ENCODE assay signal across 13 cellular contexts in the genomic region with DNA sequence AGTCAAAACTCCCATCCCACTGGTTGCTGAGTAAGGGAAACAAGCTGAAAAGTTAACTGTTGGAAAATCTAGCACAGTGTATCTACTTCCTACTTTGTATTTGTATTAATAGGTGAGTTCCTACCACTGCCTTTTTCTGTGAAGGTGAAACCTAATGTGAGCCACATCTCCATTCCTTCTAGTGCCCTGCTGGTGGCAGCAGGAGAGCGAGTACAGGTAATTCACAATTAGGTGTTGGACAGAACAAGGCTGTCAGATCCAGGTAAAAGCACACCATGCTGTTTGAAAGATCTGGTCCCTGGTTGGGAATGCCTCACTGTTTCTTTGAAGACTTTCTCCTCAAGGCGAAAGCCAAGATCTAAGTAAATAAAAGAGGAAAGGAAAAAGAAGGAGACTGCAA.
A peak's percentile ranks its signal among the peaks of the same experiment; 100 is the strongest.
DNase-seq lines count a peak whose midpoint lies in the region; ATAC-seq and TF ChIP-seq lines count a peak whose summit lies in the region.
"Had no signal": no experiment of that assay in that cellular context is flagged by ENCODE, and none has a peak within 500 bp of the region (broad histone marks: within the 10 kb centered on the region; RNA-seq: fewer than 3 reads in every experiment).

No MANE protein-coding gene starts in this region.

- no peak overlapping the region for H4K91ac ChIP-seq in H9 (ENCODE audit: insufficient read length, low read depth, low read length)

- H2BK120ac ChIP-seq in H9 (ENCODE audit: low read depth, low read length, poor library complexity, severe bottlenecking): no peak overlapping the region

- H2BK12ac ChIP-seq in H9 (ENCODE audit: insufficient read length, low read depth, low read length): no peak overlapping the region

- H3K9me3 ChIP-seq in Caco-2: no peaks in the 10 kb centered on the region
- H3K9me3 ChIP-seq in H9 (ENCODE audit: control insufficient read depth, low read depth, low read length): no peaks in the 10 kb centered on the region
- H3K9me3 ChIP-seq: SJCRH30 had no signal

- no peaks in the 10 kb centered on the region for H3K79me1 ChIP-seq in H9 (ENCODE audit: insufficient read depth, low read depth, low read length, poor library complexity, severe bottlenecking)

- TF ChIP-seq CTCF in Caco-2 (IDR thresholded peaks at IDR 0.05; ENCODE audit: insufficient read depth in 1 of 2, low read depth in 1 of 2, low read length in 1 of 2, severe bottlenecking in 1 of 2, unreplicated experiment in 1 of 2): peak; percentile 27 to 54
- peak; percentile 59 for TF ChIP-seq CTCF in H9 (conservative IDR thresholded peaks at IDR 0.05)

- WGBS in H9 (ENCODE audit: extremely low coverage, insufficient read length, low lambda C conversion rate): no CpG with 5 or more reads among the region's 2 CpGs

- no peaks in the 10 kb centered on the region for H3K23me2 ChIP-seq in H9 (ENCODE audit: insufficient read length, low read depth, low read length, poor library complexity, severe bottlenecking)

- no peaks in the 10 kb centered on the region for H4K20me1 ChIP-seq in H9 (ENCODE audit: control insufficient read depth, insufficient read depth, insufficient read length)

- H3K27me3 Mint-ChIP-seq in Caco-2 (ENCODE audit: insufficient read depth, unreplicated experiment): peaks cover 12% of the 10 kb centered on the region
- H3K27me3 Mint-ChIP-seq in H9 (ENCODE audit: low read depth): no peaks in the 10 kb centered on the region
- H3K27me3 Mint-ChIP-seq in stimulated activated memory B cell treated with anti-CD40 and anti-IgM and Interleukin-4, amounts not matched to agents 10 μg/mL and 1 μg/mL and 100 μg/mL, for 72 hours: no peaks in the 10 kb centered on the region
- H3K27me3 Mint-ChIP-seq: IgD-negative memory B cell had no signal

- POLR2A ChIA-PET in Caco-2 (lab: Charles Lee): no interaction called here

- H3K9ac ChIP-seq in H9 (ENCODE audit: extremely low read depth, insufficient read length, low read length): no peak overlapping the region

- H3K79me2 ChIP-seq in H9 (ENCODE audit: insufficient read depth, low read length): no peaks in the 10 kb centered on the region

- no peak overlapping the region for H2AFZ ChIP-seq in H9 (ENCODE audit: low read length)

- H2BK15ac ChIP-seq in H9 (ENCODE audit: low read depth, low read length): no peak overlapping the region

- H3K4ac ChIP-seq in H9 (ENCODE audit: low read depth, low read length): no peak overlapping the region

- H3K27ac ChIP-seq in H9 (ENCODE audit: insufficient read length, low read depth, low read length): no peak overlapping the region
- H3K27ac ChIP-seq: SJCRH30 had no signal

- intact Hi-C loops in Caco-2 (cut with micrococcal nuclease; ENCODE audit: unreplicated experiment): loop anchor here (1.0 to 5.0 kb wide), 3 partner anchors 298 to 462 kb away; no protein-coding TSS in a partner anchor

- H3K4me1 ChIP-seq in Caco-2 (no peaks in the 10 kb centered on the region), H9 (ENCODE audit: insufficient read depth, low read length) (no peaks in the 10 kb centered on the region)
- H3K4me1 ChIP-seq: SJCRH30 had no signal

- H3K27me3 ChIP-seq in Caco-2 (replicated peaks; ENCODE audit: control insufficient read depth, insufficient read depth, low read length): no peaks in the 10 kb centered on the region
- no peaks in the 10 kb centered on the region for H3K27me3 ChIP-seq in H9 (ENCODE audit: insufficient read depth, low read length)
- H3K27me3 ChIP-seq: SJCRH30 had no signal

- no peak overlapping the region for H3K56ac ChIP-seq in H9 (ENCODE audit: insufficient read length, low read depth, low read length)

- no peak overlapping the region for H3K18ac ChIP-seq in H9 (ENCODE audit: insufficient read length, low read depth, low read length)

- H3K4me3 Mint-ChIP-seq in Caco-2 (ENCODE audit: unreplicated experiment) (no peak overlapping the region), H9 (no peak overlapping the region)
- no peak overlapping the region for H3K4me3 Mint-ChIP-seq in stimulated activated memory B cell treated with anti-CD40 and anti-IgM and Interleukin-4, amounts not matched to agents 10 μg/mL and 1 μg/mL and 100 μg/mL, for 72 hours
- H3K4me3 Mint-ChIP-seq: IgD-negative memory B cell had no signal

- no peak overlapping the region for H2AK5ac ChIP-seq in H9 (ENCODE audit: insufficient read length, low read length)

- no peaks in the 10 kb centered on the region for H3K36me3 Mint-ChIP-seq in Caco-2 (ENCODE audit: insufficient read depth, unreplicated experiment)
- H3K36me3 Mint-ChIP-seq in H9 (ENCODE audit: insufficient read depth in 1 of 3, low read depth in 3 of 3): no peaks in the 10 kb centered on the region
- H3K36me3 Mint-ChIP-seq in stimulated activated memory B cell treated with anti-CD40 and anti-IgM and Interleukin-4, amounts not matched to agents 10 μg/mL and 1 μg/mL and 100 μg/mL, for 72 hours: no peaks in the 10 kb centered on the region
- H3K36me3 Mint-ChIP-seq: IgD-negative memory B cell had no signal

- no peak overlapping the region for H4K5ac ChIP-seq in H9 (ENCODE audit: insufficient read length, low read depth, low read length)

- ATAC-seq in GM19455 (IDR thresholded peaks at IDR 0.05; ENCODE audit: unreplicated experiment) (no peak), GM19395 (IDR thresholded peaks at IDR 0.05; ENCODE audit: unreplicated experiment) (no peak)
- no peak for ATAC-seq in stimulated activated memory B cell treated with anti-CD40 and anti-IgM and Interleukin-4, amounts not matched to agents 10 μg/mL and 1 μg/mL and 100 μg/mL, for 72 hours
- ATAC-seq: right cardiac atrium had no signal

- H3K23ac ChIP-seq in H9 (ENCODE audit: insufficient read length, low read depth, low read length): no peak overlapping the region

- H3K9me3 Mint-ChIP-seq in Caco-2 (ENCODE audit: unreplicated experiment): no peaks in the 10 kb centered on the region
- no peaks in the 10 kb centered on the region for H3K9me3 Mint-ChIP-seq in H9
- no peaks in the 10 kb centered on the region for H3K9me3 Mint-ChIP-seq in stimulated activated memory B cell treated with anti-CD40 and anti-IgM and Interleukin-4, amounts not matched to agents 10 μg/mL and 1 μg/mL and 100 μg/mL, for 72 hours

- no peak overlapping the region for H4K8ac ChIP-seq in H9 (replicated peaks; ENCODE audit: insufficient read length, low read depth, low read length)

- H2BK20ac ChIP-seq in H9 (ENCODE audit: low read depth, low read length, poor library complexity, severe bottlenecking): no peak overlapping the region

- H3K14ac ChIP-seq in H9 (ENCODE audit: insufficient read depth, low read length): no peak overlapping the region

- BruUV-seq in Caco-2 (replicated peaks; lab: Mats Ljungman, UMichigan): no TSS peak

- H3K4me2 ChIP-seq in H9 (ENCODE audit: insufficient read depth, insufficient read length, low read length): no peak overlapping the region

- CTCF ChIA-PET in Caco-2 (lab: Charles Lee): no interaction called here

- DNase-seq in Caco-2 (peak; percentile 29 to 37), H9 (peak; percentile 40), RPMI8226 (peak; percentile 19), islet precursor cell (peak; percentile 55), NCI-H82 treated with DMSO at 0.1 percent for 48 hours (lab: John Stamatoyannopoulos, UW; ENCODE audit: unreplicated experiment) (no peak)
- DNase-seq: activated CD4-positive, CD25-positive, alpha-beta regulatory T cell; activated T-cell treated with anti-CD3 and anti-CD28 coated beads, Interleukin-2, amount 50 U/mL, for 48 hours; right cardiac atrium; SJCRH30 had no signal

- no peak overlapping the region for H3K27ac Mint-ChIP-seq in Caco-2 (ENCODE audit: unreplicated experiment)
- H3K27ac Mint-ChIP-seq in H9: no peak overlapping the region; a peak in 1 of 7 replicates
- no peak overlapping the region for H3K27ac Mint-ChIP-seq in stimulated activated memory B cell treated with anti-CD40 and anti-IgM and Interleukin-4, amounts not matched to agents 10 μg/mL and 1 μg/mL and 100 μg/mL, for 72 hours
- H3K27ac Mint-ChIP-seq: IgD-negative memory B cell had no signal

- H3K36me3 ChIP-seq in Caco-2 (ENCODE audit: control insufficient read depth, insufficient read depth, low read length): no peaks in the 10 kb centered on the region
- H3K36me3 ChIP-seq: SJCRH30 had no signal

- H3K4me3 ChIP-seq in Caco-2 (ENCODE audit: low read depth, low read length): no peak overlapping the region
- H3K4me3 ChIP-seq: SJCRH30 had no signal

- no peak overlapping the region for H3T11ph ChIP-seq in H9 (ENCODE audit: low read length)

- H3K4me1 Mint-ChIP-seq in Caco-2 (ENCODE audit: low read depth, unreplicated experiment) (no peaks in the 10 kb centered on the region), H9 (peaks cover 13 to 15% of the 10 kb centered on the region in 2 experiments)
- no peaks in the 10 kb centered on the region for H3K4me1 Mint-ChIP-seq in stimulated activated memory B cell treated with anti-CD40 and anti-IgM and Interleukin-4, amounts not matched to agents 10 μg/mL and 1 μg/mL and 100 μg/mL, for 72 hours

- H2BK5ac ChIP-seq in H9 (ENCODE audit: insufficient read length, low read length): no peak overlapping the region
